In genomic region chr14:57987596-57988300, GRCh38 we compare ENCODE assay signal across 24 cellular contexts.
DNase-seq lines count a peak whose midpoint lies in the region; ATAC-seq and TF ChIP-seq lines count a peak whose summit lies in the region.
"Had no signal": no experiment of that assay in that cellular context is flagged by ENCODE, and none has a peak within 500 bp of the region (broad histone marks: within the 10 kb centered on the region; RNA-seq: fewer than 3 reads in every experiment).

No MANE protein-coding gene starts in this region.

- H3K4me1 Mint-ChIP-seq in WTC11, result peaks cover 16% of the 10 kb centered on the region
- H3K4me1 Mint-ChIP-seq: CD14-positive monocyte; naive thymus-derived CD8-positive, alpha-beta T cell; stimulated activated naive B cell treated with anti-CD40 and anti-IgM and Interleukin-4, amounts not matched to agents 10 μg/mL and 1 μg/mL and 100 μg/mL, for 72 hours; T-helper 17 cell had no signal

- H3K36me3 Mint-ChIP-seq in WTC11, result no peaks in the 10 kb centered on the region
- H3K36me3 Mint-ChIP-seq: CD14-positive monocyte; naive thymus-derived CD8-positive, alpha-beta T cell; stimulated activated naive B cell treated with anti-CD40 and anti-IgM and Interleukin-4, amounts not matched to agents 10 μg/mL and 1 μg/mL and 100 μg/mL, for 72 hours had no signal

- intact Hi-C loops in upper lobe of right lung (cut with DNase I), result no loop called here
- intact Hi-C loops in psoas muscle (cut with DNase I), result no loop called here

- H3K56ac ChIP-seq in mesendoderm (ENCODE audit: low read length), result no peak overlapping the region

- H3K4ac ChIP-seq in mesendoderm (ENCODE audit: low read depth, low read length), result no peak overlapping the region

- no peak overlapping the region for H2AK5ac ChIP-seq in mesendoderm (ENCODE audit: low read length)

- no peaks in the 10 kb centered on the region for H3K27me3 Mint-ChIP-seq in WTC11 (ENCODE audit: low read depth)
- H3K27me3 Mint-ChIP-seq: dendritic cell treated with granulocyte-macrophage colony-stimulating factor and Interleukin-4, amounts not matched to agents 40 ng/mL and 50 ng/mL, for 4 days had no signal

- no peaks in the 10 kb centered on the region for H3K27me3 ChIP-seq in mesendoderm (ENCODE audit: insufficient read depth, low read length, poor library complexity)
- no peaks in the 10 kb centered on the region for H3K27me3 ChIP-seq in upper lobe of right lung
- H3K27me3 ChIP-seq in psoas muscle (ENCODE audit: insufficient read depth in 3 of 3, low read length in 2 of 3), result no peaks in the 10 kb centered on the region
- H3K27me3 ChIP-seq: foreskin keratinocyte, ovary had no signal

- peak; percentile 14 for DNase-seq in WTC11 (ENCODE audit: low spot score)
- peak; percentile 40 for DNase-seq in epithelial cell of esophagus (ENCODE audit: low read depth)
- peak; percentile 63 for DNase-seq in mesendoderm
- no peak for DNase-seq in upper lobe of right lung
- no peak for DNase-seq in psoas muscle
- DNase-seq: activated CD4-positive, alpha-beta T cell treated with anti-CD3 and anti-CD28 coated beads for 4 hours; activated CD8-positive, alpha-beta memory T cell treated with anti-CD3 and anti-CD28 coated beads for 24 hours; activated T-cell treated with anti-CD3 and anti-CD28 coated beads, Interleukin-2, amount 50 U/mL, for 24 hours; left ventricle myocardium superior; midbrain; naive thymus-derived CD8-positive, alpha-beta T cell; NCI-H187; NCI-H2227 treated with DMSO at 0.1 percent for 48 hours; ovary; RPMI8226; stimulated activated naive B cell treated with anti-CD40 and anti-IgM and Interleukin-4, amounts not matched to agents 10 μg/mL and 1 μg/mL and 100 μg/mL, for 72 hours; T-helper 17 cell had no signal

- H3K36me3 ChIP-seq in mesendoderm (ENCODE audit: control insufficient read depth, insufficient read depth, low read length) (no peaks in the 10 kb centered on the region), upper lobe of right lung (no peaks in the 10 kb centered on the region), psoas muscle (ENCODE audit: insufficient read depth in 1 of 2, low read depth in 1 of 2) (no peaks in the 10 kb centered on the region)
- H3K36me3 ChIP-seq: ovary had no signal

- POLR2A ChIA-PET in WTC11 (lab: Charles Lee), result no interaction called here

- H3K4me1 ChIP-seq in mesendoderm (ENCODE audit: control insufficient read depth, low read depth, low read length) (no peaks in the 10 kb centered on the region), upper lobe of right lung (no peaks in the 10 kb centered on the region), psoas muscle (no peaks in the 10 kb centered on the region)
- H3K4me1 ChIP-seq: foreskin keratinocyte had no signal

- no peaks in the 10 kb centered on the region for H3K79me1 ChIP-seq in mesendoderm (ENCODE audit: low read length)

- no peaks in the 10 kb centered on the region for H3K79me2 ChIP-seq in mesendoderm (ENCODE audit: control insufficient read depth, insufficient read depth, low read length)

- no peak overlapping the region for H3K18ac ChIP-seq in mesendoderm (ENCODE audit: low read length)

- H3K23ac ChIP-seq in mesendoderm (ENCODE audit: low read length), result no peak overlapping the region

- H3K9me3 Mint-ChIP-seq in WTC11, result no peaks in the 10 kb centered on the region
- H3K9me3 Mint-ChIP-seq: activated T-cell treated with anti-CD3 and anti-CD28 coated beads, Interleukin-2, amount 50 U/mL, for 24 hours; dendritic cell treated with granulocyte-macrophage colony-stimulating factor and Interleukin-4, amounts not matched to agents 40 ng/mL and 50 ng/mL, for 4 days; naive thymus-derived CD8-positive, alpha-beta T cell; stimulated activated naive B cell treated with anti-CD40 and anti-IgM and Interleukin-4, amounts not matched to agents 10 μg/mL and 1 μg/mL and 100 μg/mL, for 72 hours had no signal

- H3K4me3 ChIP-seq in epithelial cell of esophagus (ENCODE audit: low read length), result no peak overlapping the region
- no peak overlapping the region for H3K4me3 ChIP-seq in mesendoderm (ENCODE audit: low read length)
- H3K4me3 ChIP-seq in upper lobe of right lung, result no peak overlapping the region
- no peak overlapping the region for H3K4me3 ChIP-seq in psoas muscle
- H3K4me3 ChIP-seq: ovary, SK-N-MC had no signal

- no peak overlapping the region for H3K4me2 ChIP-seq in mesendoderm (ENCODE audit: low read length)

- WGBS in mesendoderm (ENCODE audit: extremely low coverage, insufficient coverage, low lambda C conversion rate), result no CpG with 5 or more reads among the region's 6 CpGs
- WGBS in psoas muscle, 3 donors, result 37 to 50% (median 49%) methylated on average over 6 of the region's 6 CpGs

- H3K9me3 ChIP-seq in upper lobe of right lung, result no peaks in the 10 kb centered on the region
- H3K9me3 ChIP-seq in psoas muscle, result no peaks in the 10 kb centered on the region
- H3K9me3 ChIP-seq: ovary had no signal

- H3K27ac Mint-ChIP-seq in WTC11, result no peak overlapping the region; the same call in 1 of the 2 replicates
- H3K27ac Mint-ChIP-seq: activated T-cell treated with anti-CD3 and anti-CD28 coated beads, Interleukin-2, amount 50 U/mL, for 24 hours; CD14-positive monocyte; dendritic cell treated with granulocyte-macrophage colony-stimulating factor and Interleukin-4, amounts not matched to agents 40 ng/mL and 50 ng/mL, for 4 days; naive thymus-derived CD8-positive, alpha-beta T cell; stimulated activated naive B cell treated with anti-CD40 and anti-IgM and Interleukin-4, amounts not matched to agents 10 μg/mL and 1 μg/mL and 100 μg/mL, for 72 hours; T-helper 17 cell had no signal

- no peak overlapping the region for H2BK120ac ChIP-seq in mesendoderm (ENCODE audit: low read depth, low read length)

- H4K5ac ChIP-seq in mesendoderm (ENCODE audit: low read length), result no peak overlapping the region

- H2BK5ac ChIP-seq in mesendoderm (ENCODE audit: low read length), result no peak overlapping the region

- H3K27ac ChIP-seq in mesendoderm (ENCODE audit: low read depth, low read length) (no peak overlapping the region), upper lobe of right lung (no peak overlapping the region), psoas muscle (no peak overlapping the region)
- H3K27ac ChIP-seq: foreskin keratinocyte, HL-60, ovary, SK-N-MC had no signal

- no peak overlapping the region for H3K4me3 Mint-ChIP-seq in WTC11
- H3K4me3 Mint-ChIP-seq: activated T-cell treated with anti-CD3 and anti-CD28 coated beads, Interleukin-2, amount 50 U/mL, for 24 hours; CD14-positive monocyte; dendritic cell treated with granulocyte-macrophage colony-stimulating factor and Interleukin-4, amounts not matched to agents 40 ng/mL and 50 ng/mL, for 4 days; naive thymus-derived CD8-positive, alpha-beta T cell; stimulated activated naive B cell treated with anti-CD40 and anti-IgM and Interleukin-4, amounts not matched to agents 10 μg/mL and 1 μg/mL and 100 μg/mL, for 72 hours; T-helper 17 cell had no signal

- H3K9ac ChIP-seq in mesendoderm (ENCODE audit: low read length), result no peak overlapping the region

- H2BK15ac ChIP-seq in mesendoderm (replicated peaks; ENCODE audit: low read depth), result no peak overlapping the region

- CTCF ChIA-PET in WTC11 (lab: Charles Lee), result interaction anchor here (1.5 kb wide), 1 partner anchor 116 kb away, joined by 4 read pairs; no protein-coding TSS in a partner anchor

- no peak overlapping the region for H4K8ac ChIP-seq in mesendoderm (ENCODE audit: low read depth, low read length)

- TF ChIP-seq CTCF in WTC11 (IDR thresholded peaks at IDR 0.05), result no peak
- no peak for TF ChIP-seq CTCF in epithelial cell of esophagus (IDR thresholded peaks at IDR 0.05; ENCODE audit: insufficient read depth, low read depth, low read length, missing control alignments)
- no peak for TF ChIP-seq CTCF in upper lobe of right lung (IDR thresholded peaks at IDR 0.05)
- TF ChIP-seq CTCF in psoas muscle (IDR thresholded peaks at IDR 0.05), result no peak

- ATAC-seq in WTC11, result peak; percentile 90
- ATAC-seq in GM21619 (IDR thresholded peaks at IDR 0.05; ENCODE audit: unreplicated experiment), result no peak
- ATAC-seq in HG02840 (IDR thresholded peaks at IDR 0.05; ENCODE audit: low FRiP score, unreplicated experiment), result no peak
- no peak for ATAC-seq in upper lobe of right lung
- ATAC-seq in psoas muscle, result no peak
- ATAC-seq: left ventricle myocardium superior; naive thymus-derived CD8-positive, alpha-beta T cell; stimulated activated naive B cell treated with anti-CD40 and anti-IgM and Interleukin-4, amounts not matched to agents 10 μg/mL and 1 μg/mL and 100 μg/mL, for 72 hours; T-helper 17 cell had no signal

TF ChIP-seq in WTC11, 78 proteins besides CTCF, POLR2A, EP300 and RAD21:
- TF ChIP-seq TCF7 (CRISPR knock-in tag; IDR thresholded peaks at IDR 0.05; ENCODE audit: low read depth) (no peak), STAT6 (CRISPR knock-in tag; conservative IDR thresholded peaks at IDR 0.05; ENCODE audit: low read depth) (no peak)
TF ChIP-seq in WTC11: peak in this region for 0.

Comparison
In these comparisons a context has a peak if more than half of its experiments do, and no peak if none do; other contexts are left out.
1. DNase-seq: peak in WTC11 (single experiment), epithelial cell of esophagus (single experiment) and mesendoderm (single experiment); none in upper lobe of right lung (single experiment) and psoas muscle (0 of 2).